Comparison of ENCODE assay signal across 15 cellular contexts in the genomic region with DNA sequence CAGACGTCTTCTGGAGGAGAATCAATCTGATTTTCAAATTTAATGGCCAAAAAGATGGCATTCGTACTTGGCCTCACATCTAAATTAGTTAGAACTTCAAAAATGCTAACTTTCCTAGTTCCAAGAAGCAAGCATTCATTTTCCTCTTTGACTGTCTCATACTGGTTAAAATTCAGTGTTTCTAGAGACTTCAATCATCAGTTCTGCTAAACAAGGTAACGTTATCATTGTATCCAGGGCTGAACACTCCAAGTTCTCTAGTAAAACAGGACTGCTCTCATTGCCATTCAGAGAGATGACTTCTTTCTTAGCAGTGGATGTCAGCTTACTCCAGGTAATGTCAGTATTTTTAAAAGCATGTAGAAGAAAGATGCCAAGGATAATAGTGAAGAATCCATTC.
"Had no signal": no experiment of that assay in that cellular context is flagged by ENCODE, and none has a peak within 500 bp of the region (broad histone marks: within the 10 kb centered on the region; RNA-seq: fewer than 3 reads in every experiment).

No MANE protein-coding gene starts in this region.

- H3K27ac Mint-ChIP-seq: brain, endodermal cell, T-helper 17 cell had no signal

- H3K36me3 Mint-ChIP-seq: brain had no signal

- H3K27me3 ChIP-seq: uterus had no signal

- H3K36me3 ChIP-seq: transverse colon, uterus had no signal

- ATAC-seq: left ventricle myocardium superior, T-helper 17 cell had no signal

- H3K4me1 Mint-ChIP-seq: brain, endodermal cell, T-helper 17 cell had no signal

- H3K27ac ChIP-seq: dorsolateral prefrontal cortex, epithelial cell of prostate, transverse colon, uterus, VCaP had no signal

- H3K4me3 Mint-ChIP-seq: brain, endodermal cell, T-helper 17 cell had no signal

- H3K4me3 ChIP-seq: dorsolateral prefrontal cortex, transverse colon, uterus had no signal

- H3K4me1 ChIP-seq: transverse colon, uterus had no signal

- DNase-seq: activated effector memory CD4-positive, alpha-beta T cell treated with anti-CD3 and anti-CD28 coated beads, Interleukin-2, amount 50 U/mL, for 16 hours; anterior cingulate cortex; caudate nucleus; dorsolateral prefrontal cortex; endodermal cell; foreskin fibroblast; left ventricle myocardium superior; retina; stimulated activated naive CD4-positive, alpha-beta T cell; T-helper 17 cell; transverse colon; uterus had no signal

- H3K9me3 ChIP-seq: transverse colon, uterus had no signal
